Comparison of ENCODE assay signal across 31 cellular contexts in the genomic region with DNA sequence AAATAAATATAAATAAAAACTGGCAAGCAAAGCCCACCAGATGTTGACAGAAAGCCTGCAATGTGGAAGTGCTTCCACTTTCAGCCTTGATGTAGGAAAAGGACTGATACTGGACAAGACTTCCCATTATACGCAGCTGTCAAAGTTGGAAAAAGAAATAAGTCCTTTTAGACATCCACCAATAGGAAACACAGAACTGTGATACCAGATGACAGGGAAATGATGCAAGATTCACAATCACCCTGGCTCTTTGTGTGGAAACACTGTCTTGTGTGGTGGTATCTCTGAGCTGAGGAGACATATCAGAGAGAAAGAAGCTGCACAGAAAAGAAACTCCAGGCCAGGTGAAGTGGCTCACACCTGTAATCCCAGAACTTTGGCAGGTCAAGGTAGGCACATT.
"Had no signal": no experiment of that assay in that cellular context is flagged by ENCODE, and none has a peak within 500 bp of the region (broad histone marks: within the 10 kb centered on the region; RNA-seq: fewer than 3 reads in every experiment).

No MANE protein-coding gene starts in this region.

- H3K27ac ChIP-seq: ascending aorta, breast epithelium, cardiac muscle cell, colonic mucosa, epithelial cell of prostate, esophagus squamous epithelium, VCaP had no signal

- H3K4me1 ChIP-seq: breast epithelium, colonic mucosa, esophagus squamous epithelium had no signal

- H3K36me3 ChIP-seq: ascending aorta, breast epithelium, cardiac muscle cell, colonic mucosa, esophagus squamous epithelium had no signal

- H3K4me3 ChIP-seq: ascending aorta, breast epithelium, cardiac muscle cell, colonic mucosa, esophagus squamous epithelium had no signal

- H3K9me3 ChIP-seq: colonic mucosa had no signal

- H3K27me3 ChIP-seq: ascending aorta, breast epithelium, cardiac muscle cell, colonic mucosa, esophagus squamous epithelium had no signal

- ATAC-seq: activated naive CD4-positive, alpha-beta T cell treated with anti-CD3 and anti-CD28 coated beads, Interleukin-2, amount 50 U/mL, for 72 hours; activated T-cell treated with anti-CD3 and anti-CD28 coated beads, Interleukin-2, amount 50 U/mL, for 72 hours; WTC11 had no signal

- FAIRE-seq: endometrium, endothelial cell of umbilical vein, frontal cortex, TTC549 had no signal

- DNase-seq: activated CD4-positive, alpha-beta memory T cell treated with anti-CD3 and anti-CD28 coated beads, Interleukin-2, amount 10 ng/mL, durations not matched to agents 7 days and 5 days; activated CD4-positive, alpha-beta T cell treated with anti-CD3 and anti-CD28 coated beads for 1 hour; activated CD4-positive, alpha-beta T cell treated with anti-CD3 and anti-CD28 coated beads for 4 hours; activated CD4-positive, alpha-beta T cell treated with anti-CD3 and anti-CD28 coated beads, Interleukin-2, amount 10 ng/mL, durations not matched to agents 7 days and 5 days; activated CD4-positive, alpha-beta T cell treated with anti-CD3 and anti-CD28 coated beads, Interleukin-2, amount 50 U/mL, for 4 hours; activated CD8-positive, alpha-beta memory T cell treated with anti-CD3 and anti-CD28 coated beads, Interleukin-2, amount 50 U/mL, for 48 hours; activated gamma-delta T cell; activated naive CD4-positive, alpha-beta T cell; activated naive CD4-positive, alpha-beta T cell treated with anti-CD3 and anti-CD28 coated beads, Interleukin-2, amount 10 ng/mL, durations not matched to agents 7 days and 5 days; activated naive CD8-positive, alpha-beta T cell treated with anti-CD3 and anti-CD28 coated beads, Interleukin-2, amount 10 ng/mL, durations not matched to agents 7 days and 5 days; activated T-cell treated with anti-CD3 and anti-CD28 coated beads for 4 hours; activated T-cell treated with anti-CD3 and anti-CD28 coated beads, Interleukin-2, amount 50 U/mL, for 24 hours; activated T-cell treated with anti-CD3 and anti-CD28 coated beads, Interleukin-2, amount 50 U/mL, for 72 hours; central memory CD4-positive, alpha-beta T cell; cerebellar nuclear complex; colonic mucosa; effector CD8-positive, alpha-beta T cell; esophagus squamous epithelium; head of caudate nucleus; T-helper 2 cell had no signal
